Comparison of ENCODE assay signal across 21 cellular contexts in genomic region chr7:53811555-53812079, GRCh38.
A peak's percentile ranks its signal among the peaks of the same experiment; 100 is the strongest.
DNase-seq lines count a peak whose midpoint lies in the region; ATAC-seq, FAIRE-seq and TF ChIP-seq lines count a peak whose summit lies in the region.
"Had no signal": no experiment of that assay in that cellular context is flagged by ENCODE, and none has a peak within 500 bp of the region (broad histone marks: within the 10 kb centered on the region; RNA-seq: fewer than 3 reads in every experiment).

No MANE protein-coding gene starts in this region.

- H3K36me3 ChIP-seq in neuron (ENCODE audit: insufficient read depth, low read length) (no peaks in the 10 kb centered on the region), esophagus squamous epithelium (no peaks in the 10 kb centered on the region), stomach (no peaks in the 10 kb centered on the region)
- H3K36me3 ChIP-seq: right atrium auricular region, SJCRH30, uterus had no signal

- WGBS in esophagus squamous epithelium, 2 donors = 95% methylated on average over 14 to 15 of the region's 22 CpGs
- WGBS in stomach, 5 donors = 80 to 92% (median 89%) methylated on average over 21 to 22 of the region's 22 CpGs

- intact Hi-C loops in esophagus squamous epithelium (cut with DNase I) (no loop called here), stomach (cut with DNase I; ENCODE audit: low total_unique reads) (no loop called here)

- no peak for FAIRE-seq in GM12891 (lab: Jason Lieb, UNC)
- FAIRE-seq: GM19239, TTC549 had no signal

- H3K36me3 Mint-ChIP-seq in T-helper 17 cell (ENCODE audit: low read depth) = no peaks in the 10 kb centered on the region
- H3K36me3 Mint-ChIP-seq: CD4-positive, alpha-beta memory T cell; naive B cell had no signal

- H3K4me1 Mint-ChIP-seq in T-helper 17 cell = no peaks in the 10 kb centered on the region
- H3K4me1 Mint-ChIP-seq: CD4-positive, alpha-beta memory T cell; naive B cell had no signal

- no peak for TF ChIP-seq EP300 in stomach (IDR thresholded peaks at IDR 0.05)

- peak overlapping the region; percentile 10 for H3K4me3 Mint-ChIP-seq in T-helper 17 cell
- H3K4me3 Mint-ChIP-seq: CD4-positive, alpha-beta memory T cell had no signal

- no peaks in the 10 kb centered on the region for H3K27me3 ChIP-seq in neuron (ENCODE audit: insufficient read depth, low read length)
- H3K27me3 ChIP-seq in esophagus squamous epithelium = no peaks in the 10 kb centered on the region
- H3K27me3 ChIP-seq in stomach = no peaks in the 10 kb centered on the region
- H3K27me3 ChIP-seq: hepatocyte, right atrium auricular region, SJCRH30, uterus had no signal

- no peak overlapping the region for H3K27ac ChIP-seq in esophagus squamous epithelium
- H3K27ac ChIP-seq in stomach = no peak overlapping the region
- H3K27ac ChIP-seq: epithelial cell of prostate, hepatocyte, right atrium auricular region, SJCRH30, uterus had no signal

- TF ChIP-seq POLR2A in esophagus squamous epithelium (IDR thresholded peaks at IDR 0.05) (no peak), stomach (IDR thresholded peaks at IDR 0.05) (no peak), GM12891 (IDR thresholded peaks at IDR 0.05; ENCODE audit: low read depth, low read length) (no peak)

- H3K4me3 ChIP-seq in neuron (ENCODE audit: low read length) (no peak overlapping the region), esophagus squamous epithelium (no peak overlapping the region), stomach (no peak overlapping the region)
- H3K4me3 ChIP-seq: hepatocyte, right atrium auricular region, SJCRH30, uterus had no signal

- H3K4me1 ChIP-seq in neuron (ENCODE audit: insufficient read depth, low read length) = no peaks in the 10 kb centered on the region
- no peaks in the 10 kb centered on the region for H3K4me1 ChIP-seq in esophagus squamous epithelium
- no peaks in the 10 kb centered on the region for H3K4me1 ChIP-seq in stomach
- H3K4me1 ChIP-seq: right atrium auricular region, SJCRH30, uterus had no signal

- DNase-seq in NCI-H1417 (lab: John Stamatoyannopoulos, UW) (peak; percentile 53 to 69 (median 62)), NCI-H1417 treated with DMSO at 0.1 percent for 48 hours (lab: John Stamatoyannopoulos, UW) (no peak), NCI-H146 (lab: John Stamatoyannopoulos, UW) (peak; percentile 93), T-helper 17 cell (no peak), esophagus squamous epithelium (lab: John Stamatoyannopoulos, UW) (no peak), stomach (no peak), GM12891 (ENCODE audit: insufficient read length, low spot score) (no peak)
- DNase-seq: activated CD4-positive, alpha-beta T cell treated with anti-CD3 and anti-CD28 coated beads, Interleukin-2, amount 50 U/mL, for 48 hours; GDM1; naive B cell; SJCRH30; uterus had no signal

- H3K9me3 ChIP-seq in T-helper 17 cell (ENCODE audit: control insufficient read depth, low read length, poor library complexity, severe bottlenecking) = peaks cover 3% of the 10 kb centered on the region
- no peaks in the 10 kb centered on the region for H3K9me3 ChIP-seq in neuron (ENCODE audit: low read length)
- no peaks in the 10 kb centered on the region for H3K9me3 ChIP-seq in esophagus squamous epithelium
- peaks cover 0 to 35% (median 4%) of the 10 kb centered on the region in 4 donors for H3K9me3 ChIP-seq in stomach
- H3K9me3 ChIP-seq: right atrium auricular region, SJCRH30, uterus had no signal

- TF ChIP-seq CTCF in esophagus squamous epithelium (IDR thresholded peaks at IDR 0.05) = no peak
- no peak for TF ChIP-seq CTCF in stomach (IDR thresholded peaks at IDR 0.05)

- peak; percentile 75 for ATAC-seq in T-helper 17 cell
- ATAC-seq: left lobe of liver had no signal

- H2AFZ ChIP-seq in neuron (ENCODE audit: low read depth, low read length) = peak overlapping the region; percentile 11
- H2AFZ ChIP-seq: hepatocyte had no signal

- H3K27ac Mint-ChIP-seq in T-helper 17 cell = no peak overlapping the region
- H3K27ac Mint-ChIP-seq: activated T-cell treated with anti-CD3 and anti-CD28 coated beads, Interleukin-2, amount 50 U/mL, for 72 hours; CD4-positive, alpha-beta memory T cell; naive B cell had no signal

- no peaks in the 10 kb centered on the region for H3K27me3 Mint-ChIP-seq in T-helper 17 cell
- H3K27me3 Mint-ChIP-seq: CD4-positive, alpha-beta memory T cell; naive B cell had no signal

TF ChIP-seq in GM12891, 5 proteins besides CTCF, POLR2A, EP300 and RAD21:
- no peak for TF ChIP-seq SPI1 (IDR thresholded peaks at IDR 0.05; ENCODE audit: low read depth, low read length)
- no peak for TF ChIP-seq PAX5 (IDR thresholded peaks at IDR 0.05; ENCODE audit: insufficient read depth, low read length, severe bottlenecking)
- TF ChIP-seq POLR2AphosphoS5 (IDR thresholded peaks at IDR 0.05; ENCODE audit: low read depth, low read length) = no peak
- no peak for TF ChIP-seq TAF1 (IDR thresholded peaks at IDR 0.05; ENCODE audit: low read depth, low read length)
- no peak for TF ChIP-seq POU2F2 (IDR thresholded peaks at IDR 0.05; ENCODE audit: low read depth, low read length)

Comparison
In these comparisons a context has a peak if more than half of its experiments do, and no peak if none do; other contexts are left out.
1. DNase-seq: peak in NCI-H1417 (3 of 3) and NCI-H146 (single experiment); none in NCI-H1417 treated with DMSO at 0.1 percent for 48 hours (single experiment), T-helper 17 cell (0 of 3), esophagus squamous epithelium (single experiment), stomach (single experiment) and GM12891 (single experiment).